In the genomic region with DNA sequence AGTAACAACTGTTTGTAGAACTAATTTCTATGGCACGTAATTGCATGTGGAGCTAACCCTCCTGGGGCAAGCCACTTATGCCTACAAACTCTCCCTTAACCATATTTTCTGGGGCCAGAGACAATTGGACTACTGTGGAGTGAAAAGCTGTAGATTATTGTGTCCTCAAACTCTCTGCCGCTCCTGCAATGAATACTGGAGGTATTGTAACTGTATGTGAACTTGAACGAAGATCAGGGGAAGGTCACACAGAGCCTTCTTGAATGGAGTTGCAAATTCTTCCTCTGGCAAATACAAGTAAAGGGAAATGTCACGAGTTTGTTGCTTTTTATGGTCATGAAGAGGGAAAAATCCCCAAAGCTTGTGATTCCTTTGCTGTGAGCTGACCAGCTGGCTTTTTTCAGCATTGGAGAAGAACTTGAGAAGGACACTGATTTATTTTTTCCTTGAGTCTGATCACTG, we compare ENCODE assay signal across 17 cellular contexts. TPM values are rescaled to one million over a fixed set of nuclear protein-coding genes. Genes with fewer than 3 reads are reported as not detected.
DNase-seq lines count a peak whose midpoint lies in the region; ATAC-seq and TF ChIP-seq lines count a peak whose summit lies in the region.
"Had no signal": no experiment of that assay in that cellular context is flagged by ENCODE, and none has a peak within 500 bp of the region (broad histone marks: within the 10 kb centered on the region; RNA-seq: fewer than 3 reads in every experiment).

No MANE protein-coding gene starts in this region.

- DNase-seq in H9: no peak
- DNase-seq in left ventricle myocardium superior: no peak
- no peak for DNase-seq in smooth muscle cell (lab: John Stamatoyannopoulos, UW; ENCODE audit: unreplicated experiment)
- DNase-seq in SHP77 (lab: John Stamatoyannopoulos, UW): no peak
- no peak for DNase-seq in activated T-cell treated with anti-CD3 and anti-CD28 coated beads, Interleukin-2, amount 50 U/mL, for 72 hours
- no peak for DNase-seq in cerebellum (ENCODE audit: low spot score)
- DNase-seq: activated naive CD4-positive, alpha-beta T cell; DMS79 treated with DMSO at 0.1 percent for 48 hours; NCI-H1436; OCI-M1; spleen had no signal

- H3K79me1 ChIP-seq in H9 (ENCODE audit: insufficient read depth, low read depth, low read length, poor library complexity, severe bottlenecking): peaks cover 2% of the 10 kb centered on the region

- H2BK120ac ChIP-seq in H9 (ENCODE audit: low read depth, low read length, poor library complexity, severe bottlenecking): no peak overlapping the region

- H3F3A ChIP-seq in smooth muscle cell (ENCODE audit: low read depth): no peaks in the 10 kb centered on the region

- H3K14ac ChIP-seq in H9 (ENCODE audit: insufficient read depth, low read length): no peak overlapping the region

- H4K8ac ChIP-seq in H9 (replicated peaks; ENCODE audit: insufficient read length, low read depth, low read length): no peak overlapping the region

- no peaks in the 10 kb centered on the region for H3K36me3 ChIP-seq in smooth muscle cell (ENCODE audit: low read depth)
- H3K36me3 ChIP-seq: neutrophil, spleen had no signal

- H3K4me3 Mint-ChIP-seq in H9 (no peak overlapping the region), brain (peak overlapping the region in 1 of 5 experiments; percentile 44)
- no peak overlapping the region for H3K4me3 Mint-ChIP-seq in activated T-cell treated with anti-CD3 and anti-CD28 coated beads, Interleukin-2, amount 50 U/mL, for 72 hours
- H3K4me3 Mint-ChIP-seq: central memory CD8-positive, alpha-beta T cell; stimulated activated naive CD8-positive, alpha-beta T cell treated with anti-CD3 and anti-CD28 coated beads, Interleukin-15, Interleukin-2, amounts not matched to agents 100 ng/mL and 50 ng/mL, for 24 hours had no signal

- H2AFZ ChIP-seq in H9 (ENCODE audit: low read length): no peak overlapping the region
- H2AFZ ChIP-seq in smooth muscle cell (ENCODE audit: low read depth): peak overlapping the region; percentile 35

- H3K4me1 ChIP-seq in H9 (ENCODE audit: insufficient read depth, low read length) (peaks cover 4% of the 10 kb centered on the region; the same call in 1 of the 2 replicates), smooth muscle cell (ENCODE audit: low read depth) (no peaks in the 10 kb centered on the region)

- H2BK5ac ChIP-seq in H9 (ENCODE audit: insufficient read length, low read length): no peak overlapping the region

- H3K4me2 ChIP-seq in H9 (ENCODE audit: insufficient read depth, insufficient read length, low read length) (no peak overlapping the region), smooth muscle cell (no peak overlapping the region)

- no peak overlapping the region for H3K56ac ChIP-seq in H9 (ENCODE audit: insufficient read length, low read depth, low read length)

- H2AK5ac ChIP-seq in H9 (ENCODE audit: insufficient read length, low read length): no peak overlapping the region

- H3K18ac ChIP-seq in H9 (ENCODE audit: insufficient read length, low read depth, low read length): no peak overlapping the region

- no peak overlapping the region for H3K23ac ChIP-seq in H9 (ENCODE audit: insufficient read length, low read depth, low read length)

- intact Hi-C loops in left ventricle myocardium superior (cut with micrococcal nuclease): no loop called here

- H3K27me3 ChIP-seq in H9 (ENCODE audit: insufficient read depth, low read length): no peaks in the 10 kb centered on the region
- H3K27me3 ChIP-seq in smooth muscle cell (ENCODE audit: low read depth): no peaks in the 10 kb centered on the region
- H3K27me3 ChIP-seq: spleen had no signal

- TF ChIP-seq CTCF in H9 (conservative IDR thresholded peaks at IDR 0.05): no peak
- no peak for TF ChIP-seq CTCF in brain (conservative IDR thresholded peaks at IDR 0.05)
- no peak for TF ChIP-seq CTCF in smooth muscle cell (IDR thresholded peaks at IDR 0.05; ENCODE audit: borderline replicate concordance, insufficient read depth, poor library complexity, severe bottlenecking)

- no peaks in the 10 kb centered on the region for H4K20me1 ChIP-seq in H9 (ENCODE audit: control insufficient read depth, insufficient read depth, insufficient read length)
- H4K20me1 ChIP-seq in smooth muscle cell (ENCODE audit: low read depth): no peaks in the 10 kb centered on the region

- H3K27ac ChIP-seq in H9 (ENCODE audit: insufficient read length, low read depth, low read length) (no peak overlapping the region), smooth muscle cell (ENCODE audit: low read depth) (no peak overlapping the region)
- H3K27ac ChIP-seq: neutrophil had no signal

- no peaks in the 10 kb centered on the region for H3K23me2 ChIP-seq in H9 (ENCODE audit: insufficient read length, low read depth, low read length, poor library complexity, severe bottlenecking)

- H3K4ac ChIP-seq in H9 (ENCODE audit: low read depth, low read length): no peak overlapping the region

- no peak overlapping the region for H3T11ph ChIP-seq in H9 (ENCODE audit: low read length)

- H3K27ac Mint-ChIP-seq in H9 (peak overlapping the region in 2 of 3 experiments; percentile 12 to 14; a peak in 3 of 7 replicates), brain (peak overlapping the region in 4 of 5 experiments; percentile 17 to 92 (median 65))
- H3K27ac Mint-ChIP-seq in activated T-cell treated with anti-CD3 and anti-CD28 coated beads, Interleukin-2, amount 50 U/mL, for 72 hours: no peak overlapping the region
- H3K27ac Mint-ChIP-seq: stimulated activated naive CD8-positive, alpha-beta T cell treated with anti-CD3 and anti-CD28 coated beads, Interleukin-15, Interleukin-2, amounts not matched to agents 100 ng/mL and 50 ng/mL, for 24 hours had no signal

- no peak overlapping the region for H2BK15ac ChIP-seq in H9 (ENCODE audit: low read depth, low read length)

- H3K36me3 Mint-ChIP-seq in H9 (ENCODE audit: insufficient read depth in 1 of 3, low read depth in 3 of 3): peaks cover 0 to 2% (median 0%) of the 10 kb centered on the region in 3 experiments; a peak in 3 of 7 replicates
- H3K36me3 Mint-ChIP-seq in brain: peaks cover 26% of the 10 kb centered on the region
- H3K36me3 Mint-ChIP-seq in activated T-cell treated with anti-CD3 and anti-CD28 coated beads, Interleukin-2, amount 50 U/mL, for 72 hours (ENCODE audit: insufficient read depth in 2 of 2): no peaks in the 10 kb centered on the region

- no CpG with 5 or more reads among the region's 4 CpGs for WGBS in H9 (ENCODE audit: extremely low coverage, insufficient read length, low lambda C conversion rate)
- 56% methylated on average over 4 of the region's 4 CpGs for WGBS in smooth muscle cell (ENCODE audit: low lambda C conversion rate)

- H3K9ac ChIP-seq in H9 (ENCODE audit: extremely low read depth, insufficient read length, low read length) (no peak overlapping the region), smooth muscle cell (ENCODE audit: low read depth) (no peak overlapping the region)

- no peak overlapping the region for H3K4me3 ChIP-seq in smooth muscle cell
- H3K4me3 ChIP-seq: lung, spleen had no signal

- peaks cover 21 to 27% of the 10 kb centered on the region in 2 experiments for H3K4me1 Mint-ChIP-seq in H9
- peaks cover 60% of the 10 kb centered on the region for H3K4me1 Mint-ChIP-seq in brain
- H3K4me1 Mint-ChIP-seq in activated T-cell treated with anti-CD3 and anti-CD28 coated beads, Interleukin-2, amount 50 U/mL, for 72 hours (ENCODE audit: low read depth): no peaks in the 10 kb centered on the region
- H3K4me1 Mint-ChIP-seq: central memory CD8-positive, alpha-beta T cell had no signal

- H3K9me3 Mint-ChIP-seq in H9 (no peaks in the 10 kb centered on the region), brain (no peaks in the 10 kb centered on the region)
- no peaks in the 10 kb centered on the region for H3K9me3 Mint-ChIP-seq in activated T-cell treated with anti-CD3 and anti-CD28 coated beads, Interleukin-2, amount 50 U/mL, for 72 hours
- H3K9me3 Mint-ChIP-seq: central memory CD8-positive, alpha-beta T cell; stimulated activated naive CD8-positive, alpha-beta T cell treated with anti-CD3 and anti-CD28 coated beads, Interleukin-15, Interleukin-2, amounts not matched to agents 100 ng/mL and 50 ng/mL, for 24 hours had no signal

- H2BK20ac ChIP-seq in H9 (ENCODE audit: low read depth, low read length, poor library complexity, severe bottlenecking): no peak overlapping the region

- H3K79me2 ChIP-seq in H9 (ENCODE audit: insufficient read depth, low read length) (no peaks in the 10 kb centered on the region; the same call in 1 of the 2 replicates), smooth muscle cell (ENCODE audit: low read depth) (peaks cover 5% of the 10 kb centered on the region)

- no peak overlapping the region for H4K91ac ChIP-seq in H9 (ENCODE audit: insufficient read length, low read depth, low read length)

- ATAC-seq in left ventricle myocardium superior (peak; percentile 40), HG02798 (IDR thresholded peaks at IDR 0.05; ENCODE audit: poor library complexity, unreplicated experiment) (no peak)
- ATAC-seq in activated T-cell treated with anti-CD3 and anti-CD28 coated beads, Interleukin-2, amount 50 U/mL, for 72 hours (replicated peaks in 1 of 2): no peak

- H3K27me3 Mint-ChIP-seq in H9 (ENCODE audit: low read depth) (no peaks in the 10 kb centered on the region), brain (no peaks in the 10 kb centered on the region)
- H3K27me3 Mint-ChIP-seq in activated T-cell treated with anti-CD3 and anti-CD28 coated beads, Interleukin-2, amount 50 U/mL, for 72 hours (ENCODE audit: low read depth): peaks cover 9% of the 10 kb centered on the region

- no peak overlapping the region for H2BK12ac ChIP-seq in H9 (ENCODE audit: insufficient read length, low read depth, low read length)

- no peak overlapping the region for H4K5ac ChIP-seq in H9 (ENCODE audit: insufficient read length, low read depth, low read length)

- H3K9me3 ChIP-seq in H9 (ENCODE audit: control insufficient read depth, low read depth, low read length) (no peaks in the 10 kb centered on the region), smooth muscle cell (replicated peaks; ENCODE audit: low read depth) (no peaks in the 10 kb centered on the region)
- H3K9me3 ChIP-seq: neutrophil, spleen had no signal

RNA-seq across cellular contexts. Expression of gene AKAP12, which starts 18.2 kb away (rescaled TPM):
- total RNA-seq in H9 (2021): 48.5 and 52.3 TPM in 2 replicates
- polyA plus RNA-seq in brain (ENCODE audit: insufficient read depth, low read depth, low replicate concordance): 76.5 TPM
- 15.1 TPM for total RNA-seq in left ventricle myocardium superior
- 13.3 and 13.8 TPM in 2 replicates for total RNA-seq in smooth muscle cell
- 10.7 and 23.3 TPM in 2 replicates for polyA plus RNA-seq in smooth muscle cell
- 10 to 100 TPM; 10.0 to 10.6 TPM for total RNA-seq in activated T-cell treated with anti-CD3 and anti-CD28 coated beads, Interleukin-2, amount 50 U/mL, for 72 hours
- 51.3 TPM for total RNA-seq in cerebellum
